8 cellular contexts compared by ENCODE assay signal in the genomic region with DNA sequence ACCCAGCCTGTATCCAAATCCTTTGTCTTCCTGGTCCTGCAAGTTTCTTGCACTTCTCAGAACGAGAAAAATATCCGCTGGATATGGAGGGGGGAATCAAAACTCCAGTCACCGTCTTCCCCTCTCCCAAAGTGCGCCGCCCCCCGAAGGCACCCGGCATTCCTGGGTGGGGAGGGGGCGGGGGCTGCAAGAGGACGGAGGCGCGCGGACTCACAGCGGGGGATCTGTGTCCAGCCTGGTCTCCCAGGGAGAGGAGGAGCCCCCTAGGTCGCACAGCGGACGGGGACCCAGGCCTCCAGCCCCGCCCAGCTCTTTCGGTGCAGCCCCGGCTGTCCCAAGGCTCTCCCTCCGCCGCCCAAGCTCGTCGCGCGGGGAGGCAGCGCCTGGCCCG. TPM values are rescaled to one million over a fixed set of nuclear protein-coding genes. Genes with fewer than 3 reads are reported as not detected.
DNase-seq lines count a peak whose midpoint lies in the region; ATAC-seq, FAIRE-seq and TF ChIP-seq lines count a peak whose summit lies in the region.

No MANE protein-coding gene starts in this region.

- peak overlapping the region; percentile 60 for H3K4me2 ChIP-seq in OCI-LY1 (ENCODE audit: low read length)
- H3K4me2 ChIP-seq in endothelial cell of umbilical vein (ENCODE audit: insufficient read depth, low read length): peak overlapping the region; percentile 62

- H3K9me2 ChIP-seq in OCI-LY1 (ENCODE audit: low read depth, low read length): no peaks in the 10 kb centered on the region

- CTCF ChIA-PET in Calu3 (lab: Charles Lee): interaction anchor here (1.2 to 3.3 kb wide), 6 partner anchors 9 to 312 kb away, joined by 3 to 62 read pairs (median 4); no protein-coding TSS in a partner anchor
- CTCF ChIA-PET in endothelial cell of umbilical vein (lab: Charles Lee): interaction anchor here (0.5 to 6.9 kb wide), 44 partner anchors 9 to 515 kb away, joined by 3 to 321 read pairs (median 6); no protein-coding TSS in a partner anchor

- peak overlapping the region; percentile 33 for H3K9ac ChIP-seq in OCI-LY1 (ENCODE audit: low read length)
- no peak overlapping the region for H3K9ac ChIP-seq in endothelial cell of umbilical vein (replicated peaks; ENCODE audit: extremely low read depth, insufficient read depth, low read length)

- TF ChIP-seq EP300 in ovary (IDR thresholded peaks at IDR 0.05): no peak

- H3K4me1 ChIP-seq in OCI-LY1 (ENCODE audit: insufficient read depth, low read length, severe bottlenecking): peaks cover 35% of the 10 kb centered on the region
- peaks cover 18% of the 10 kb centered on the region for H3K4me1 ChIP-seq in endothelial cell of umbilical vein (ENCODE audit: control insufficient read depth, extremely low read depth, insufficient read depth, low read length)
- peaks cover 15% of the 10 kb centered on the region for H3K4me1 ChIP-seq in ovary (ENCODE audit: insufficient read depth)

- H3K36me3 ChIP-seq in OCI-LY1 (ENCODE audit: insufficient read depth, low read length) (no peaks in the 10 kb centered on the region), endothelial cell of umbilical vein (ENCODE audit: control insufficient read depth in 2 of 2, extremely low read depth in 1 of 2, insufficient read depth in 2 of 2, low read length in 2 of 2) (no peaks in the 10 kb centered on the region), ovary (no peaks in the 10 kb centered on the region)

- no peaks in the 10 kb centered on the region for H4K20me1 ChIP-seq in OCI-LY1 (ENCODE audit: insufficient read depth, low read length)
- no peaks in the 10 kb centered on the region for H4K20me1 ChIP-seq in endothelial cell of umbilical vein (replicated peaks; ENCODE audit: control insufficient read depth, extremely low read depth, insufficient read depth, low read length)

- H3K27ac Mint-ChIP-seq in Calu3 (ENCODE audit: unreplicated experiment): no peak overlapping the region

- H2AFZ ChIP-seq in OCI-LY1 (ENCODE audit: low read length) (no peak overlapping the region), endothelial cell of umbilical vein (ENCODE audit: low read depth, low read length) (peak overlapping the region; percentile 74)

- peaks cover 71% of the 10 kb centered on the region for H3K27me3 Mint-ChIP-seq in Calu3 (ENCODE audit: unreplicated experiment)

- BruUV-seq in Calu3 (replicated peaks; lab: Mats Ljungman, UMichigan) (no TSS peak), endothelial cell of umbilical vein (replicated peaks; lab: Mats Ljungman, UMichigan) (no TSS peak)

- POLR2A ChIA-PET in endothelial cell of umbilical vein (lab: Charles Lee): no interaction called here

- peaks cover 16% of the 10 kb centered on the region for H3K27me3 ChIP-seq in OCI-LY1 (ENCODE audit: insufficient read depth, low read length)
- H3K27me3 ChIP-seq in endothelial cell of umbilical vein (ENCODE audit: control insufficient read depth in 2 of 2, insufficient read depth in 2 of 2, low read length in 2 of 2): peaks cover 56 to 72% of the 10 kb centered on the region in 2 experiments
- H3K27me3 ChIP-seq in ovary: no peaks in the 10 kb centered on the region

- H3K9me3 Mint-ChIP-seq in Calu3 (ENCODE audit: low read depth, unreplicated experiment): no peaks in the 10 kb centered on the region

- intact Hi-C loops in Calu3 (cut with micrococcal nuclease; ENCODE audit: unreplicated experiment) (loop anchor here (5.0 to 10.0 kb wide), 2 partner anchors 306 to 311 kb away; no protein-coding TSS in a partner anchor), endothelial cell of umbilical vein (cut with micrococcal nuclease) (loop anchor here (5.0 kb wide), 2 partner anchors 214 to 474 kb away; no protein-coding TSS in a partner anchor), ovary (cut with DNase I) (loop anchor here in 3 of 4 donors (5.0 kb wide), 3 partner anchors 109 to 304 kb away; no protein-coding TSS in a partner anchor)

- no peaks in the 10 kb centered on the region for H3K9me1 ChIP-seq in endothelial cell of umbilical vein (replicated peaks; ENCODE audit: control insufficient read depth, extremely low read depth, insufficient read depth, low read length)

- no peak for FAIRE-seq in endothelial cell of umbilical vein (lab: Jason Lieb, UNC)

- H3K4me1 Mint-ChIP-seq in Calu3 (ENCODE audit: low read depth, unreplicated experiment): peaks cover 9% of the 10 kb centered on the region

- DNase-seq in Calu3: no peak
- DNase-seq in endothelial cell of umbilical vein (ENCODE audit: low read depth, low spot score): no peak
- no peak for DNase-seq in ovary
- DNase-seq in omental fat pad (ENCODE audit: low spot score): no peak
- no peak for DNase-seq in kidney glomerular epithelial cell (lab: John Stamatoyannopoulos, UW)
- no peak for DNase-seq in middle frontal gyrus (ENCODE audit: extremely low spot score, low spot score)

- 0 to 1% (median 0%) methylated on average over 13 to 27 of the region's 27 CpGs for WGBS in ovary, 3 donors

- no peak for TF ChIP-seq POLR2A in endothelial cell of umbilical vein (IDR thresholded peaks at IDR 0.05; ENCODE audit: low read depth, low read length)
- TF ChIP-seq POLR2A in ovary (IDR thresholded peaks at IDR 0.05): no peak

- no peaks in the 10 kb centered on the region for H3F3A ChIP-seq in OCI-LY1 (ENCODE audit: insufficient read depth, low read length)

- H3K79me2 ChIP-seq in OCI-LY1 (ENCODE audit: insufficient read depth, low read length) (no peaks in the 10 kb centered on the region), endothelial cell of umbilical vein (ENCODE audit: control insufficient read depth, insufficient read depth, low read length) (no peaks in the 10 kb centered on the region)

- peak overlapping the region; percentile 63 for H3K4me3 ChIP-seq in OCI-LY1 (ENCODE audit: low read depth, low read length, poor library complexity, severe bottlenecking)
- peak overlapping the region in 1 of 3 experiments; percentile 25 for H3K4me3 ChIP-seq in endothelial cell of umbilical vein (replicated peaks in 1 of 3; ENCODE audit: insufficient read depth in 1 of 3, low read depth in 1 of 3, low read length in 3 of 3)
- H3K4me3 ChIP-seq in ovary: peak overlapping the region; percentile 31

- H3K4me3 Mint-ChIP-seq in Calu3 (ENCODE audit: low read depth, unreplicated experiment): peak overlapping the region; percentile 69

- H3K36me3 Mint-ChIP-seq in Calu3 (ENCODE audit: insufficient read depth, unreplicated experiment): peaks cover 33% of the 10 kb centered on the region

- H3K27ac ChIP-seq in OCI-LY1 (ENCODE audit: low read depth, low read length, poor library complexity, severe bottlenecking): no peak overlapping the region
- H3K27ac ChIP-seq in endothelial cell of umbilical vein (ENCODE audit: insufficient read depth, low read depth, low read length): no peak overlapping the region
- no peak overlapping the region for H3K27ac ChIP-seq in ovary

- no peaks in the 10 kb centered on the region for H3K9me3 ChIP-seq in OCI-LY1 (ENCODE audit: low read length)
- no peaks in the 10 kb centered on the region for H3K9me3 ChIP-seq in endothelial cell of umbilical vein (replicated peaks; ENCODE audit: control insufficient read depth, insufficient read depth, low read length)
- no peaks in the 10 kb centered on the region for H3K9me3 ChIP-seq in ovary

- ATAC-seq in HG03469 (IDR thresholded peaks at IDR 0.05; ENCODE audit: unreplicated experiment) (no peak), omental fat pad (ENCODE audit: low FRiP score) (no peak)

- TF ChIP-seq CTCF in Calu3 (IDR thresholded peaks at IDR 0.05; ENCODE audit: unreplicated experiment) (no peak), OCI-LY1 (IDR thresholded peaks at IDR 0.05; ENCODE audit: low read length) (no peak), endothelial cell of umbilical vein (IDR thresholded peaks at IDR 0.05; ENCODE audit: extremely low read depth in 1 of 2, insufficient read depth in 1 of 2, low read depth in 1 of 2, low read length in 2 of 2) (no peak), ovary (IDR thresholded peaks at IDR 0.05) (no peak), omental fat pad (IDR thresholded peaks at IDR 0.05) (no peak)

- dilution Hi-C loops in endothelial cell of umbilical vein (cut with MboI; ENCODE audit: extremely low pct_ligation_motif_present, low sequenced_read_pairs): no loop called here

TF ChIP-seq in endothelial cell of umbilical vein, 7 proteins besides CTCF, POLR2A, EP300 and RAD21:
- TF ChIP-seq MYC (IDR thresholded peaks at IDR 0.05; ENCODE audit: low read depth, low read length): no peak
- TF ChIP-seq, protein P1, sequence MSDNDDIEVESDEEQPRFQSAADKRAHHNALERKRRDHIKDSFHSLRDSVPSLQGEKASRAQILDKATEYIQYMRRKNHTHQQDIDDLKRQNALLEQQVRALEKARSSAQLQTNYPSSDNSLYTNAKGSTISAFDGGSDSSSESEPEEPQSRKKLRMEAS (IDR thresholded peaks at IDR 0.05; ENCODE audit: insufficient read depth, insufficient read length): no peak
- no peak for TF ChIP-seq POLR2AphosphoS5 (IDR thresholded peaks at IDR 0.05; ENCODE audit: insufficient read depth, low read depth, low read length)
- TF ChIP-seq JUN (IDR thresholded peaks at IDR 0.05; ENCODE audit: borderline replicate concordance, insufficient read depth, insufficient read length, low read depth): no peak
- no peak for TF ChIP-seq GATA2 (IDR thresholded peaks at IDR 0.05; ENCODE audit: insufficient read depth, insufficient read length, low read depth, low read length)
- no peak for TF ChIP-seq EZH2 (IDR thresholded peaks at IDR 0.05; ENCODE audit: borderline replicate concordance, low read depth, low read length, severe bottlenecking)
- TF ChIP-seq FOS (IDR thresholded peaks at IDR 0.05; ENCODE audit: borderline replicate concordance, insufficient read depth, low read length): no peak

RNA-seq across cellular contexts. Expression of a gene that starts 2.1 kb away (rescaled TPM):
- not detected in 2 replicates for total RNA-seq in Calu3 (2022)
- not detected in 2 replicates for total RNA-seq in endothelial cell of umbilical vein
- 0.03 TPM in 1 of 2 replicates, not detected in the other for polyA plus RNA-seq in endothelial cell of umbilical vein
- polyA plus RNA-seq in endothelial cell of umbilical vein (2011; cell fraction: cytosol; rRNA removed): 0.03 TPM in 1 of 2 replicates, not detected in the other
- polyA plus RNA-seq in endothelial cell of umbilical vein (2011; cell fraction: nucleus; rRNA removed): not detected in 2 replicates
- polyA plus RNA-seq in endothelial cell of umbilical vein (2012): 0.37 TPM in 1 of 2 replicates, not detected in the other
- polyA minus RNA-seq in endothelial cell of umbilical vein: not detected in 2 replicates
- 1.1 TPM for polyA minus RNA-seq in endothelial cell of umbilical vein (2011; cell fraction: cytosol; rRNA and poly(A)+ RNA removed)
- polyA minus RNA-seq in endothelial cell of umbilical vein (2011; cell fraction: nucleus; rRNA and poly(A)+ RNA removed): not detected in 2 replicates
- 10 to 100 TPM in 1 of 7 donors, 1 to 10 TPM in 6; 2.2 to 16.4 (median 5.0) TPM for total RNA-seq in ovary
- polyA plus RNA-seq in ovary: 1 to 10 TPM; 1.1 to 1.9 TPM
- total RNA-seq in omental fat pad: 100 to 1,000 TPM in 1 of 4 donors, 10 to 100 TPM in 3; 20.4 to 137 (median 39.1) TPM
